In genomic region chr2:129233166-129233565, GRCh38 we compare ENCODE assay signal across 17 cellular contexts.
DNase-seq lines count a peak whose midpoint lies in the region; ATAC-seq and TF ChIP-seq lines count a peak whose summit lies in the region.
"Had no signal": no experiment of that assay in that cellular context is flagged by ENCODE, and none has a peak within 500 bp of the region (broad histone marks: within the 10 kb centered on the region; RNA-seq: fewer than 3 reads in every experiment).

No MANE protein-coding gene starts in this region.

- DNase-seq in NCI-H1694 treated with DMSO at 0.1 percent for 48 hours (lab: John Stamatoyannopoulos, UW) (peak; percentile 52), esophagus muscularis mucosa (ENCODE audit: extremely low spot score) (peak; percentile 70), thyroid gland (peak; percentile 44 to 55), activated T-cell treated with anti-CD3 and anti-CD28 coated beads for 4 hours (no peak), NCI-H82 treated with DMSO at 0.1 percent for 48 hours (lab: John Stamatoyannopoulos, UW; ENCODE audit: unreplicated experiment) (no peak)
- DNase-seq: 8988T; AML-193; Calu3; CD4-positive, alpha-beta T cell; DMS 273 treated with DMSO at 0.1 percent for 48 hours; EL; H7; IMR-90; KBM-7 had no signal

- TF ChIP-seq CTCF in esophagus muscularis mucosa (IDR thresholded peaks at IDR 0.05), result no peak
- TF ChIP-seq CTCF in thyroid gland (IDR thresholded peaks at IDR 0.05), result no peak

- H3K27me3 ChIP-seq in BLaER1 (no peaks in the 10 kb centered on the region), esophagus muscularis mucosa (no peaks in the 10 kb centered on the region), thyroid gland (no peaks in the 10 kb centered on the region)

- H3K4me2 ChIP-seq in BLaER1, result 0 out of 2 replicates have a peak overlapping the region, but pooled peaks have one; percentile 11
- H3K4me2 ChIP-seq: GM23338 had no signal

- H3K4me3 ChIP-seq in BLaER1 (no peak overlapping the region), esophagus muscularis mucosa (no peak overlapping the region), thyroid gland (replicated peaks in 1 of 3) (no peak overlapping the region)
- H3K4me3 ChIP-seq: GM23338 had no signal

- no peak overlapping the region for H3K9ac ChIP-seq in BLaER1

- ATAC-seq in GM19395 (IDR thresholded peaks at IDR 0.05; ENCODE audit: unreplicated experiment), result no peak

- no peaks in the 10 kb centered on the region for H3K36me3 ChIP-seq in BLaER1
- H3K36me3 ChIP-seq in esophagus muscularis mucosa, result no peaks in the 10 kb centered on the region
- H3K36me3 ChIP-seq in thyroid gland, result no peaks in the 10 kb centered on the region

- H3K4me1 ChIP-seq in BLaER1, result peaks cover 10% of the 10 kb centered on the region; the same call in 1 of the 2 replicates
- no peaks in the 10 kb centered on the region for H3K4me1 ChIP-seq in esophagus muscularis mucosa
- no peaks in the 10 kb centered on the region for H3K4me1 ChIP-seq in thyroid gland

- H3K9me3 ChIP-seq in BLaER1, result no peaks in the 10 kb centered on the region
- H3K9me3 ChIP-seq in esophagus muscularis mucosa, result peaks cover 0 to 6% (median 0%) of the 10 kb centered on the region in 4 donors
- H3K9me3 ChIP-seq in thyroid gland, result no peaks in the 10 kb centered on the region

- no peaks in the 10 kb centered on the region for H4K20me1 ChIP-seq in BLaER1

- TF ChIP-seq POLR2A in esophagus muscularis mucosa (IDR thresholded peaks at IDR 0.05; ENCODE audit: low read depth) (no peak), thyroid gland (IDR thresholded peaks at IDR 0.05) (no peak)

- H3K27ac ChIP-seq in BLaER1, result no peak overlapping the region
- no peak overlapping the region for H3K27ac ChIP-seq in esophagus muscularis mucosa (replicated peaks in 1 of 4)
- no peak overlapping the region for H3K27ac ChIP-seq in thyroid gland

- TF ChIP-seq EP300 in esophagus muscularis mucosa (IDR thresholded peaks at IDR 0.05), result no peak

- WGBS in esophagus muscularis mucosa, result 88% methylated on average over 8 of the region's 9 CpGs
- 41 to 52% methylated on average over 9 of the region's 9 CpGs for WGBS in thyroid gland, 2 donors

- intact Hi-C loops in esophagus muscularis mucosa (cut with DNase I), result no loop called here
- intact Hi-C loops in thyroid gland (cut with DNase I), result loop anchor here (10.0 kb wide), 1 partner anchor 498 kb away; no protein-coding TSS in a partner anchor

Comparison
In these comparisons a context has a peak if more than half of its experiments do, and no peak if none do; other contexts are left out.
1. DNase-seq: peak in NCI-H1694 treated with DMSO at 0.1 percent for 48 hours (single experiment), esophagus muscularis mucosa (single experiment) and thyroid gland (2 of 2); none in activated T-cell treated with anti-CD3 and anti-CD28 coated beads for 4 hours (single experiment) and NCI-H82 treated with DMSO at 0.1 percent for 48 hours (single experiment).